20 cellular contexts compared by ENCODE assay signal in the genomic region with DNA sequence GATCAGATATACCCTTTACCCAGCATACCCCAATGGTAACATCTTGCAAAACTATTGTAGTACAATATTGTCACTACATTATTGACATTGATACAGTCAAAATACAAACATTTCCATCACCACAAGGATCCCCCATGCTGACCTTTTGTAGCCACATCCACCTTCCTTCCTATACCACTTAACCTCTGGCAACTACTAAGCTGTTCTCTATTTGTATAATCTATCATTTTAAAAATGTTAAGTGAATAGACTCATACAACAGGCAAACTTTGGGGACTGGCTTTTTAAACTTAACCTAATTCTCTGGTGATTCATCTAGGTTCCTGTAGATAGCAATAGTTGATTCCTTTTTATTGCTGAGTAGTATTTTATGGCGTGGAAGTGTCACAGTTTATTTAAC. TPM values are rescaled to one million over a fixed set of nuclear protein-coding genes. Genes with fewer than 3 reads are reported as not detected.
DNase-seq lines count a peak whose midpoint lies in the region; ATAC-seq, FAIRE-seq and TF ChIP-seq lines count a peak whose summit lies in the region.
"Had no signal": no experiment of that assay in that cellular context is flagged by ENCODE, and none has a peak within 500 bp of the region (broad histone marks: within the 10 kb centered on the region; RNA-seq: fewer than 3 reads in every experiment).

No MANE protein-coding gene starts in this region.

- CTCF ChIA-PET in activated CD8-positive, alpha-beta memory T cell treated with anti-CD3 and anti-CD28 coated beads, Interleukin-2, amount 10 ng/mL, durations not matched to agents 7 days and 5 days (lab: Charles Lee) = interaction anchor here (1.0 kb wide), 1 partner anchor 70 kb away, joined by 3 read pairs; no protein-coding TSS in a partner anchor

- no peaks in the 10 kb centered on the region for H3K27me3 Mint-ChIP-seq in activated CD8-positive, alpha-beta memory T cell treated with anti-CD3 and anti-CD28 coated beads, Interleukin-2, amount 10 ng/mL, durations not matched to agents 7 days and 5 days
- H3K27me3 Mint-ChIP-seq: B cell had no signal

- no peak overlapping the region for H3K27ac Mint-ChIP-seq in activated CD8-positive, alpha-beta memory T cell treated with anti-CD3 and anti-CD28 coated beads, Interleukin-2, amount 10 ng/mL, durations not matched to agents 7 days and 5 days
- no peak overlapping the region for H3K27ac Mint-ChIP-seq in stimulated activated effector memory CD8-positive, alpha-beta T cell treated with anti-CD3 and anti-CD28 coated beads, Interleukin-12 subunit alpha, Interleukin-12 subunit beta, amount 100 ng/mL, for 72 hours
- H3K27ac Mint-ChIP-seq: B cell; CD4-positive, CD25-positive, alpha-beta regulatory T cell; CD8-positive, alpha-beta T cell; GM23338; H9 had no signal

- no peak for TF ChIP-seq EP300 in transverse colon (IDR thresholded peaks at IDR 0.05; ENCODE audit: low read depth)

- peaks cover 5% of the 10 kb centered on the region for H3K9me3 Mint-ChIP-seq in activated CD8-positive, alpha-beta memory T cell treated with anti-CD3 and anti-CD28 coated beads, Interleukin-2, amount 10 ng/mL, durations not matched to agents 7 days and 5 days (ENCODE audit: low read depth)
- no peaks in the 10 kb centered on the region for H3K9me3 Mint-ChIP-seq in stimulated activated effector memory CD8-positive, alpha-beta T cell treated with anti-CD3 and anti-CD28 coated beads, Interleukin-12 subunit alpha, Interleukin-12 subunit beta, amount 100 ng/mL, for 72 hours
- H3K9me3 Mint-ChIP-seq: CD8-positive, alpha-beta T cell had no signal

- in situ Hi-C loops in transverse colon (cut with MboI; ENCODE audit: low pct_ligation_motif_present in 1 of 4, low pct_unique_long_range_greater_than_20kb in 1 of 4, low sequenced_read_pairs in 3 of 4) = no loop called here

- H3K9me3 ChIP-seq in transverse colon = no peaks in the 10 kb centered on the region
- H3K9me3 ChIP-seq: BLaER1, Caco-2 had no signal

- no peaks in the 10 kb centered on the region for H3K27me3 ChIP-seq in transverse colon
- H3K27me3 ChIP-seq: BLaER1 had no signal

- no peak overlapping the region for H3K4me3 ChIP-seq in transverse colon
- H3K4me3 ChIP-seq: BLaER1, GM23338 had no signal

- no peak for DNase-seq in activated CD8-positive, alpha-beta memory T cell treated with anti-CD3 and anti-CD28 coated beads, Interleukin-2, amount 10 ng/mL, durations not matched to agents 7 days and 5 days
- DNase-seq in activated CD8-positive, alpha-beta memory T cell treated with anti-CD3 and anti-CD28 coated beads, Interleukin-2, amount 50 U/mL, for 4 hours = no peak
- no peak for DNase-seq in stimulated activated effector memory CD8-positive, alpha-beta T cell treated with anti-CD3 and anti-CD28 coated beads, Interleukin-12 subunit alpha, Interleukin-12 subunit beta, amount 100 ng/mL, for 72 hours (ENCODE audit: low spot score in 2 of 2)
- no peak for DNase-seq in transverse colon
- no peak for DNase-seq in GM19239 (ENCODE audit: insufficient read length, low spot score)
- DNase-seq in NCI-H1105 treated with DMSO at 0.1 percent for 48 hours (lab: John Stamatoyannopoulos, UW) = no peak
- DNase-seq: Caco-2; CD4-positive, CD25-positive, alpha-beta regulatory T cell; CD8-positive, alpha-beta T cell; DMS153; DND-41; H9 had no signal

- H3K4me1 ChIP-seq in transverse colon = peaks cover 0 to 15% (median 6%) of the 10 kb centered on the region in 4 donors
- H3K4me1 ChIP-seq: BLaER1, Caco-2 had no signal

- peak overlapping the region in 3 of 4 donors; percentile 61 to 77 (median 73) for H3K27ac ChIP-seq in transverse colon
- H3K27ac ChIP-seq: BLaER1, C4-2B had no signal

- peaks cover 13% of the 10 kb centered on the region for H3K36me3 Mint-ChIP-seq in activated CD8-positive, alpha-beta memory T cell treated with anti-CD3 and anti-CD28 coated beads, Interleukin-2, amount 10 ng/mL, durations not matched to agents 7 days and 5 days
- no peaks in the 10 kb centered on the region for H3K36me3 Mint-ChIP-seq in stimulated activated effector memory CD8-positive, alpha-beta T cell treated with anti-CD3 and anti-CD28 coated beads, Interleukin-12 subunit alpha, Interleukin-12 subunit beta, amount 100 ng/mL, for 72 hours
- H3K36me3 Mint-ChIP-seq: CD4-positive, CD25-positive, alpha-beta regulatory T cell; CD8-positive, alpha-beta T cell had no signal

- intact Hi-C loops in transverse colon (cut with DNase I; ENCODE audit: low total_unique reads) = no loop called here

- no peak for FAIRE-seq in GM19239 (lab: Jason Lieb, UNC)
- FAIRE-seq: A204.1, G401.6 had no signal

- H3K4me1 Mint-ChIP-seq in activated CD8-positive, alpha-beta memory T cell treated with anti-CD3 and anti-CD28 coated beads, Interleukin-2, amount 10 ng/mL, durations not matched to agents 7 days and 5 days = peaks cover 19% of the 10 kb centered on the region
- H3K4me1 Mint-ChIP-seq in stimulated activated effector memory CD8-positive, alpha-beta T cell treated with anti-CD3 and anti-CD28 coated beads, Interleukin-12 subunit alpha, Interleukin-12 subunit beta, amount 100 ng/mL, for 72 hours = no peaks in the 10 kb centered on the region
- H3K4me1 Mint-ChIP-seq: B cell, GM23338, H9 had no signal

- no peaks in the 10 kb centered on the region for H3K36me3 ChIP-seq in transverse colon
- H3K36me3 ChIP-seq: BLaER1 had no signal

- peak; percentile 39 for ATAC-seq in activated CD8-positive, alpha-beta memory T cell treated with anti-CD3 and anti-CD28 coated beads, Interleukin-2, amount 10 ng/mL, durations not matched to agents 7 days and 5 days
- ATAC-seq in stimulated activated effector memory CD8-positive, alpha-beta T cell treated with anti-CD3 and anti-CD28 coated beads, Interleukin-12 subunit alpha, Interleukin-12 subunit beta, amount 100 ng/mL, for 72 hours = peak; percentile 74
- ATAC-seq: CD8-positive, alpha-beta T cell; GM23338; HCT116 had no signal

- no peak overlapping the region for H3K4me3 Mint-ChIP-seq in activated CD8-positive, alpha-beta memory T cell treated with anti-CD3 and anti-CD28 coated beads, Interleukin-2, amount 10 ng/mL, durations not matched to agents 7 days and 5 days
- H3K4me3 Mint-ChIP-seq in stimulated activated effector memory CD8-positive, alpha-beta T cell treated with anti-CD3 and anti-CD28 coated beads, Interleukin-12 subunit alpha, Interleukin-12 subunit beta, amount 100 ng/mL, for 72 hours = no peak overlapping the region
- H3K4me3 Mint-ChIP-seq: B cell; CD4-positive, CD25-positive, alpha-beta regulatory T cell; CD8-positive, alpha-beta T cell; GM23338; H9 had no signal

- WGBS in transverse colon (ENCODE audit: low coverage in 1 of 2), 2 donors = 46 to 74% methylated on average over 1 of the region's 1 CpG

- TF ChIP-seq POLR2A in transverse colon (IDR thresholded peaks at IDR 0.05) = no peak

- no peak for TF ChIP-seq CTCF in transverse colon (IDR thresholded peaks at IDR 0.05)

RNA-seq across cellular contexts. Expression of a gene that starts 29.6 kb away (rescaled TPM):
- total RNA-seq in activated CD8-positive, alpha-beta memory T cell treated with anti-CD3 and anti-CD28 coated beads, Interleukin-2, amount 10 ng/mL, durations not matched to agents 7 days and 5 days = 10 to 100 TPM; 18.5 to 25.1 TPM
- total RNA-seq in transverse colon = 10 to 100 TPM; 38.2 to 78.0 (median 57.4) TPM

RNA-seq across cellular contexts. Expression of a gene that starts 44.5 kb away (rescaled TPM):
- 1 to 10 TPM; 5.2 to 9.4 TPM for total RNA-seq in activated CD8-positive, alpha-beta memory T cell treated with anti-CD3 and anti-CD28 coated beads, Interleukin-2, amount 10 ng/mL, durations not matched to agents 7 days and 5 days
- 100 to 1,000 TPM in 3 of 4 donors, 10 to 100 TPM in 1; 26.7 to 226 (median 204) TPM for total RNA-seq in transverse colon
- total RNA-seq: GM23338, H4, H9 had no signal
